ENCODE assay signal across 1 cellular context in the genomic region with DNA sequence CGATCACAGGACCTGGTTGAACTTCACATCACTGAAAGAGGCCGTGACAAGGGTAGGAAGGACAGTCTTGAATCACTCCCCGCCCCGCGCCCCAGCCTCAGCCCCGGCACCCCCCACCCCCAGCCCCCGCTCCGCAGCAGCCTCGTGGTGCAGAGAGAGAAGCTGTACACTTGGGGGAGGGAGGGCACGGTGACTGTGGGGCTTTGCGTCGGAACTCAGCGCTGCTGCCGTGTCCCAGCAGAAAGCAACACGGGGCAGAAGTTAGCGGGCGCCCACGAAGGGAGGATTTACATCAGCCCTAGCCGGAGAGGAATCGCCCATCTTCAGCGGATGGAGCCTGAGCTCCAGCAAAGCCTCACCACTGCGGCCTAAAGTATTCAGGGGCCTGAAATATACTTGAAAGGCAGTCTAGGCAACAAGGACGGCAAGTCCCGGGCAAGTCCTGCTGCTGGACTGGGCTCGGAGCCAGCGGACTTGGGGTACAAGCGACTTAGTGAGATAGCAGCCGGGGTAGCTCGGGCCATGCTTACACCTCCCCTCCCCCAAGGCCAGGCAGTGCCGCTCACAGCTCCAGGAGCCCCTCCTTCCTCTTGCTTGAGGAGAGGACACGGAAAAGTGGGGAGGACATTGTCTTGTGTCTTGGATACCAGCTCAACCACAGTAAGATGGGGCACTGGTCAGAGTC.
A peak's percentile ranks its signal among the peaks of the same experiment; 100 is the strongest.
TF ChIP-seq lines count a peak whose summit lies in the region.

No MANE protein-coding gene starts in this region.

TF ChIP-seq in K562, 482 proteins besides CTCF, POLR2A, EP300 and RAD21:
- TF ChIP-seq NFIC (IDR thresholded peaks at IDR 0.05) (peak; percentile 50), RBFOX2 (IDR thresholded peaks at IDR 0.05; ENCODE audit: low read depth, low read length) (0 out of 2 replicates have a peak, but pooled peaks have one; percentile 23), TFAM (CRISPR knock-in tag; conservative IDR thresholded peaks at IDR 0.05) (no peak), KLF16 (IDR thresholded peaks at IDR 0.05) (no peak), ZNF24 (IDR thresholded peaks at IDR 0.05) (no peak), GABPA (tag; conservative IDR thresholded peaks at IDR 0.05; ENCODE audit: low read depth) (0 out of 2 replicates have a peak, but pooled peaks have one; percentile 16)
- TF ChIP-seq, protein P1, sequence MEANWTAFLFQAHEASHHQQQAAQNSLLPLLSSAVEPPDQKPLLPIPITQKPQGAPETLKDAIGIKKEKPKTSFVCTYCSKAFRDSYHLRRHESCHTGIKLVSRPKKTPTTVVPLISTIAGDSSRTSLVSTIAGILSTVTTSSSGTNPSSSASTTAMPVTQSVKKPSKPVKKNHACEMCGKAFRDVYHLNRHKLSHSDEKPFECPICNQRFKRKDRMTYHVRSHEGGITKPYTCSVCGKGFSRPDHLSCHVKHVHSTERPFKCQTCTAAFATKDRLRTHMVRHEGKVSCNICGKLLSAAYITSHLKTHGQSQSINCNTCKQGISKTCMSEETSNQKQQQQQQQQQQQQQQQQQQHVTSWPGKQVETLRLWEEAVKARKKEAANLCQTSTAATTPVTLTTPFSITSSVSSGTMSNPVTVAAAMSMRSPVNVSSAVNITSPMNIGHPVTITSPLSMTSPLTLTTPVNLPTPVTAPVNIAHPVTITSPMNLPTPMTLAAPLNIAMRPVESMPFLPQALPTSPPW (CRISPR knock-in tag; IDR thresholded peaks at IDR 0.05): peak; percentile 33; the same call in 1 of the 2 replicates
